Comparison of ENCODE assay signal across 21 cellular contexts in genomic region chr18:61822879-61823278, GRCh38.
"Had no signal": no experiment of that assay in that cellular context is flagged by ENCODE, and none has a peak within 500 bp of the region (broad histone marks: within the 10 kb centered on the region; RNA-seq: fewer than 3 reads in every experiment).

No MANE protein-coding gene starts in this region.

- H3K36me3 Mint-ChIP-seq: activated naive CD4-positive, alpha-beta T cell treated with anti-CD3 and anti-CD28 coated beads, Interleukin-2, amount 50 U/mL, for 24 hours; T-cell had no signal

- H3K4me3 Mint-ChIP-seq: activated CD8-positive, alpha-beta T cell treated with anti-CD3 and anti-CD28 coated beads, Interleukin-2, amount 10 ng/mL, durations not matched to agents 7 days and 5 days; activated naive CD4-positive, alpha-beta T cell treated with anti-CD3 and anti-CD28 coated beads, Interleukin-2, amount 50 U/mL, for 24 hours; central memory CD8-positive, alpha-beta T cell; T-cell had no signal

- H3K4me1 Mint-ChIP-seq: activated naive CD4-positive, alpha-beta T cell treated with anti-CD3 and anti-CD28 coated beads, Interleukin-2, amount 50 U/mL, for 24 hours; central memory CD8-positive, alpha-beta T cell; T-cell had no signal

- ATAC-seq: activated CD4-positive, CD25-positive, alpha-beta regulatory T cell treated with anti-CD3 and anti-CD28 coated beads, Interleukin-2, amount 50 U/mL, for 24 hours; activated CD8-positive, alpha-beta T cell treated with anti-CD3 and anti-CD28 coated beads, Interleukin-2, amount 10 ng/mL, durations not matched to agents 7 days and 5 days; body of pancreas; PC-3; T-cell had no signal

- H3K27ac Mint-ChIP-seq: activated CD8-positive, alpha-beta T cell treated with anti-CD3 and anti-CD28 coated beads, Interleukin-2, amount 10 ng/mL, durations not matched to agents 7 days and 5 days; activated naive CD4-positive, alpha-beta T cell treated with anti-CD3 and anti-CD28 coated beads, Interleukin-2, amount 50 U/mL, for 24 hours; T-cell had no signal

- H3K9me3 Mint-ChIP-seq: activated naive CD4-positive, alpha-beta T cell treated with anti-CD3 and anti-CD28 coated beads, Interleukin-2, amount 50 U/mL, for 24 hours; central memory CD8-positive, alpha-beta T cell; T-cell had no signal

- DNase-seq: activated CD4-positive, alpha-beta T cell treated with anti-CD3 and anti-CD28 coated beads for 48 hours; activated CD4-positive, alpha-beta T cell treated with anti-CD3 and anti-CD28 coated beads, Interleukin-2, amount 50 U/mL, for 4 hours; activated CD8-positive, alpha-beta memory T cell treated with anti-CD3 and anti-CD28 coated beads, Interleukin-2, amount 50 U/mL, for 48 hours; activated CD8-positive, alpha-beta T cell treated with anti-CD3 and anti-CD28 coated beads, Interleukin-2, amount 10 ng/mL, durations not matched to agents 7 days and 5 days; activated T-cell treated with anti-CD3 and anti-CD28 coated beads, Interleukin-2, amount 50 U/mL, for 1 hour; amniotic stem cell; body of pancreas; NCI-H1092; NCI-H1417; NCI-H1694; NCI-H2029; NCI-H2107; NCI-H524 treated with DMSO at 0.1 percent for 48 hours; NCI-H748 treated with DMSO at 0.1 percent for 48 hours; PC-3; T-cell; T-helper 2 cell; T1000 had no signal

- H3K27me3 Mint-ChIP-seq: activated naive CD4-positive, alpha-beta T cell treated with anti-CD3 and anti-CD28 coated beads, Interleukin-2, amount 50 U/mL, for 24 hours; T-cell had no signal
